Comparison of ENCODE assay signal across 25 cellular contexts in genomic region chr21:41245509-41246135, GRCh38.
"Had no signal": no experiment of that assay in that cellular context is flagged by ENCODE, and none has a peak within 500 bp of the region (broad histone marks: within the 10 kb centered on the region; RNA-seq: fewer than 3 reads in every experiment).

No MANE protein-coding gene starts in this region.

- DNase-seq: colonic mucosa; dermis blood vessel endothelial cell; effector memory CD4-positive, alpha-beta T cell; erythroblast; esophagus squamous epithelium; foreskin melanocyte; hypothalamus; midbrain; naive thymus-derived CD4-positive, alpha-beta T cell; right cardiac atrium; sigmoid colon; stimulated activated CD4-positive, alpha-beta T cell treated with anti-CD3 and anti-CD28 coated beads, Interleukin-2, amount 100 ng/mL, for 24 hours; stimulated activated CD4-positive, alpha-beta T cell treated with anti-CD3 and anti-CD28 coated beads, Interleukin-4, amount 100 ng/mL, for 24 hours; stimulated activated naive CD4-positive, alpha-beta T cell treated with Interleukin-2 at 50 U/mL for 16 hours; stomach; thyroid gland; uterus had no signal

- H3K27me3 ChIP-seq: colonic mucosa, esophagus squamous epithelium, neural progenitor cell, sigmoid colon, stomach, thyroid gland, upper lobe of left lung, uterus had no signal

- H3K27ac Mint-ChIP-seq: memory B cell; naive thymus-derived CD4-positive, alpha-beta T cell; nephron; neural progenitor cell; stimulated activated effector memory CD8-positive, alpha-beta T cell treated with anti-CD3 and anti-CD28 coated beads, Interleukin-12 subunit alpha, Interleukin-12 subunit beta, amount 100 ng/mL, for 72 hours had no signal

- H3K27ac ChIP-seq: colonic mucosa, esophagus squamous epithelium, neural progenitor cell, sigmoid colon, thyroid gland, upper lobe of left lung, uterus had no signal

- H3K9me3 ChIP-seq: colonic mucosa, esophagus squamous epithelium, prostate gland, sigmoid colon, stomach, thyroid gland, upper lobe of left lung, uterus had no signal

- ATAC-seq: left lobe of liver; naive thymus-derived CD4-positive, alpha-beta T cell; right cardiac atrium; stimulated activated effector memory CD8-positive, alpha-beta T cell treated with anti-CD3 and anti-CD28 coated beads, Interleukin-12 subunit alpha, Interleukin-12 subunit beta, amount 100 ng/mL, for 72 hours had no signal

- H3K27me3 Mint-ChIP-seq: memory B cell had no signal

- H3K4me3 ChIP-seq: colonic mucosa, esophagus squamous epithelium, lung, neural progenitor cell, prostate gland, sigmoid colon, stomach, thyroid gland, upper lobe of left lung, uterus had no signal

- H3K9me3 Mint-ChIP-seq: memory B cell; nephron; neural progenitor cell; stimulated activated effector memory CD8-positive, alpha-beta T cell treated with anti-CD3 and anti-CD28 coated beads, Interleukin-12 subunit alpha, Interleukin-12 subunit beta, amount 100 ng/mL, for 72 hours had no signal

- H3K4me3 Mint-ChIP-seq: memory B cell; naive thymus-derived CD4-positive, alpha-beta T cell; nephron; neural progenitor cell; stimulated activated effector memory CD8-positive, alpha-beta T cell treated with anti-CD3 and anti-CD28 coated beads, Interleukin-12 subunit alpha, Interleukin-12 subunit beta, amount 100 ng/mL, for 72 hours had no signal

- H3K4me1 ChIP-seq: neural progenitor cell, prostate gland, sigmoid colon, thyroid gland, upper lobe of left lung, uterus had no signal

- H3K4me1 Mint-ChIP-seq: stimulated activated effector memory CD8-positive, alpha-beta T cell treated with anti-CD3 and anti-CD28 coated beads, Interleukin-12 subunit alpha, Interleukin-12 subunit beta, amount 100 ng/mL, for 72 hours had no signal

- H3K36me3 Mint-ChIP-seq: naive thymus-derived CD4-positive, alpha-beta T cell; stimulated activated effector memory CD8-positive, alpha-beta T cell treated with anti-CD3 and anti-CD28 coated beads, Interleukin-12 subunit alpha, Interleukin-12 subunit beta, amount 100 ng/mL, for 72 hours had no signal

- H3K36me3 ChIP-seq: colonic mucosa, neural progenitor cell, prostate gland, thyroid gland, uterus had no signal
